Comparison of ENCODE assay signal across 3 cellular contexts in genomic region chr9:102385620-102386019, GRCh38.
DNase-seq lines count a peak whose midpoint lies in the region; ATAC-seq, FAIRE-seq and TF ChIP-seq lines count a peak whose summit lies in the region.
"Not testable (repeated sequence)": the region's sequence is repeated elsewhere in the genome, so short reads cannot be mapped to it uniquely, and the experiment has no call there.

No MANE protein-coding gene starts in this region.

- ATAC-seq in WTC11 = not testable (repeated sequence)

- H3K36me3 ChIP-seq in kidney (ENCODE audit: control insufficient read depth in 1 of 2, insufficient read depth in 2 of 2, low read length in 2 of 2) = not testable (repeated sequence)

- TF ChIP-seq CTCF in WTC11 (IDR thresholded peaks at IDR 0.05); kidney (IDR thresholded peaks at IDR 0.05; ENCODE audit: borderline replicate concordance, extremely low read depth, insufficient read depth): not testable (repeated sequence)

- not testable (repeated sequence) for H3K27me3 Mint-ChIP-seq in WTC11 (ENCODE audit: low read depth)

- POLR2A ChIA-PET in WTC11 (lab: Charles Lee) = not testable (repeated sequence)

- CTCF ChIA-PET in WTC11 (lab: Charles Lee) = not testable (repeated sequence)

- H3K9ac ChIP-seq in kidney (ENCODE audit: low read length in 2 of 2) = not testable (repeated sequence)

- H3K27ac ChIP-seq in kidney (ENCODE audit: low read depth in 2 of 2, low read length in 2 of 2) = not testable (repeated sequence)

- H3K27ac Mint-ChIP-seq in WTC11 = not testable (repeated sequence)

- not testable (repeated sequence) for H3K4me3 ChIP-seq in kidney (ENCODE audit: low read length in 2 of 2)

- H3K4me1 ChIP-seq in kidney (ENCODE audit: control insufficient read depth in 1 of 2, insufficient read depth in 1 of 2, low read depth in 1 of 2, low read length in 2 of 2) = not testable (repeated sequence)

- H3K4me3 Mint-ChIP-seq in WTC11 = not testable (repeated sequence)

- H3K9me3 Mint-ChIP-seq in WTC11 = peaks cover 32% of the 10 kb centered on the region

- not testable (repeated sequence) for H3K9me3 ChIP-seq in kidney (ENCODE audit: control insufficient read depth in 1 of 2, low read length in 2 of 2)

- H3K36me3 Mint-ChIP-seq in WTC11 = not testable (repeated sequence)

- not testable (repeated sequence) for H3K4me1 Mint-ChIP-seq in WTC11

- intact Hi-C loops in kidney (cut with DNase I) = not testable (repeated sequence)

- FAIRE-seq in endometrium (lab: Jason Lieb, UNC) = peak; percentile 18
- peak; percentile 32 for FAIRE-seq in kidney (lab: Jason Lieb, UNC)

- not testable (repeated sequence) for DNase-seq in WTC11 (ENCODE audit: low spot score); kidney

TF ChIP-seq in WTC11, 78 proteins besides CTCF, POLR2A, EP300 and RAD21:
- TF ChIP-seq HMGA2 (CRISPR knock-in tag; IDR thresholded peaks at IDR 0.05) = peak; percentile 98
TF ChIP-seq in WTC11: peak in this region for 1; not testable (repeated sequence) for 77.
